ENCODE assay signal across 8 cellular contexts in the genomic region with DNA sequence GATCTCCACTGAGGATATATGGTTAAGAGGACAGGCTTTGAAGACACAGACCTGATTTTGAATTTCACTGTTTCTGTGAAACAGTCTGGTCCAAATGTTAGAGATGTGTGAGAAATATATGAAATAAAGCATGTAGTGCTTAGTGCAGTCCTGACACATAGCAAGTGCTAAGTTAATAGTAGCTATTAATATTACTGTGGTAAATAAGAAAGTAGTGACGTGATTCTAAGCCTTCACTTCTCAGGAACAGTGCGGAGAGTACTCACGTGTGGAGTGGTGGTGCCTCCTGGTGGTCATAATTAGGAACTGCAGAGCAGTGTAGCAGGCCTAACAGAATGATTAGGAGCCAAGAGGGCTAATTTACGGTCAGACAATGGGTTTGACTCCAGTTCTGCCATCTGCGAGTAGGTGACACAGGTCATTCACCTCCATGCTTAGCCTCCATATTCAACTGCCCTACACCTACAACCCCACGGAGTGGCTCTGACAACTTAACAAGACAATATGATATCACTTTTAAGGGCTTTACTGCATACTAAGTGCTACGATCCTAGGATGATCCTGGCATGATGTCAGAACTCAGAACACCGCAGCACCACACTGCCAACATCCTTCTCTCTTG.
DNase-seq lines count a peak whose midpoint lies in the region; ATAC-seq and TF ChIP-seq lines count a peak whose summit lies in the region.

No MANE protein-coding gene starts in this region.

- H3K36me3 Mint-ChIP-seq in activated T-cell treated with anti-CD3 and anti-CD28 coated beads, Interleukin-2, amount 50 U/mL, for 4 hours (ENCODE audit: insufficient read depth) = no peaks in the 10 kb centered on the region

- POLR2A ChIA-PET in PC-3 (lab: Charles Lee; ENCODE audit: unreplicated experiment) = interaction anchor here (0.5 kb wide), 1 partner anchor 522 kb away, joined by 4 read pairs; the partner anchor contains the start of gene SGK2

- no peaks in the 10 kb centered on the region for H3K9me2 ChIP-seq in PC-3 (replicated peaks; ENCODE audit: low read length)

- no peak overlapping the region for H3K23ac ChIP-seq in neuronal stem cell (ENCODE audit: low read depth, low read length, poor library complexity)

- H3K4me3 ChIP-seq in BE2C (ENCODE audit: low read depth, low read length) (no peak overlapping the region), PC-3 (ENCODE audit: low read length) (no peak overlapping the region), fibroblast of pulmonary artery (replicated peaks; ENCODE audit: low read depth, low read length) (no peak overlapping the region), neuronal stem cell (ENCODE audit: low read length in 2 of 2) (no peak overlapping the region)
- H3K4me3 ChIP-seq in Jurkat, Clone E6-1 (ENCODE audit: low read length) = no peak overlapping the region

- 0 out of 2 replicates have a peak overlapping the region, but pooled peaks have one; percentile 11 for H3K4me2 ChIP-seq in PC-3 (ENCODE audit: low read length)
- H3K4me2 ChIP-seq in neuronal stem cell (ENCODE audit: insufficient read depth, low read length, poor library complexity, severe bottlenecking) = no peak overlapping the region

- H3K27ac ChIP-seq in PC-3 (ENCODE audit: low read length) (no peak overlapping the region), neuronal stem cell (replicated peaks; ENCODE audit: low read length) (no peak overlapping the region)

- no peaks in the 10 kb centered on the region for H3K27me3 Mint-ChIP-seq in activated T-cell treated with anti-CD3 and anti-CD28 coated beads, Interleukin-2, amount 50 U/mL, for 4 hours (ENCODE audit: low read depth)

- no peak overlapping the region for H3K4ac ChIP-seq in neuronal stem cell (ENCODE audit: low read length)

- H2AFZ ChIP-seq in PC-3 (ENCODE audit: low read length) (no peak overlapping the region), neuronal stem cell (ENCODE audit: low read length) (no peak overlapping the region)

- WGBS in neuronal stem cell (ENCODE audit: extremely low coverage in 2 of 2, insufficient read length in 2 of 2, insufficient replicate concordance in 1 of 2), 2 donors = no CpG with 5 or more reads among the region's 8 CpGs

- BruUV-seq in PC-3 (replicated peaks; lab: Mats Ljungman, UMichigan) = no TSS peak

- no peak overlapping the region for H3K4me3 Mint-ChIP-seq in activated T-cell treated with anti-CD3 and anti-CD28 coated beads, Interleukin-2, amount 50 U/mL, for 4 hours

- no peak overlapping the region for H2BK120ac ChIP-seq in neuronal stem cell (ENCODE audit: low read depth, low read length)

- CTCF ChIA-PET in PC-3 (lab: Charles Lee) = interaction anchor here (0.6 to 2.0 kb wide), 10 partner anchors 10 to 543 kb away, joined by 3 to 20 read pairs (median 4); no protein-coding TSS in a partner anchor

- no peaks in the 10 kb centered on the region for H4K20me1 ChIP-seq in PC-3 (ENCODE audit: low read length)

- DNase-seq in BE2C (peak; percentile 74), PC-3 (peak; percentile 94), fibroblast of pulmonary artery (ENCODE audit: low read depth) (peak; percentile 87), neuronal stem cell (ENCODE audit: low spot score) (peak; percentile 77), superior temporal gyrus (ENCODE audit: extremely low spot score) (peak; percentile 95)
- DNase-seq in Jurkat, Clone E6-1 (ENCODE audit: low read depth, low spot score) = peak; percentile 67
- peak; percentile 76 for DNase-seq in activated T-cell treated with anti-CD3 and anti-CD28 coated beads, Interleukin-2, amount 50 U/mL, for 4 hours

- no peaks in the 10 kb centered on the region for H3F3A ChIP-seq in PC-3 (ENCODE audit: low read length, unreplicated experiment)

- H3K9me3 ChIP-seq in BE2C (no peaks in the 10 kb centered on the region), PC-3 (ENCODE audit: low read length) (no peaks in the 10 kb centered on the region), neuronal stem cell (replicated peaks in 1 of 2; ENCODE audit: control insufficient read depth in 2 of 2, insufficient read depth in 1 of 2, low read depth in 1 of 2, low read length in 2 of 2) (no peaks in the 10 kb centered on the region)

- H3K9me3 Mint-ChIP-seq in activated T-cell treated with anti-CD3 and anti-CD28 coated beads, Interleukin-2, amount 50 U/mL, for 4 hours = no peaks in the 10 kb centered on the region

- H3K4me1 Mint-ChIP-seq in activated T-cell treated with anti-CD3 and anti-CD28 coated beads, Interleukin-2, amount 50 U/mL, for 4 hours (ENCODE audit: low read depth) = peaks cover 10% of the 10 kb centered on the region

- intact Hi-C loops in PC-3 (cut with micrococcal nuclease) = loop anchor here (1.0 to 5.0 kb wide), 6 partner anchors 24 to 543 kb away; no protein-coding TSS in a partner anchor

- no peak overlapping the region for H2BK12ac ChIP-seq in neuronal stem cell (ENCODE audit: low read length)

- no peaks in the 10 kb centered on the region for H3K36me3 ChIP-seq in BE2C
- no peaks in the 10 kb centered on the region for H3K36me3 ChIP-seq in PC-3 (ENCODE audit: low read depth, low read length)
- no peaks in the 10 kb centered on the region for H3K36me3 ChIP-seq in neuronal stem cell (replicated peaks in 1 of 2; ENCODE audit: control insufficient read depth in 2 of 2, insufficient read depth in 2 of 2, low read length in 2 of 2)

- ATAC-seq in GM19351 (IDR thresholded peaks at IDR 0.05; ENCODE audit: unreplicated experiment) (peak; percentile 76), PC-3 (peak; percentile 66)
- ATAC-seq in activated T-cell treated with anti-CD3 and anti-CD28 coated beads, Interleukin-2, amount 50 U/mL, for 4 hours = peak; percentile 92 to 95

- H3K79me2 ChIP-seq in PC-3 (ENCODE audit: low read length) = no peaks in the 10 kb centered on the region

- H3K4me1 ChIP-seq in BE2C = peaks cover 11% of the 10 kb centered on the region
- H3K4me1 ChIP-seq in PC-3 (ENCODE audit: insufficient read depth, low read length) = peaks cover 28% of the 10 kb centered on the region
- no peaks in the 10 kb centered on the region for H3K4me1 ChIP-seq in neuronal stem cell (ENCODE audit: control insufficient read depth in 2 of 2, insufficient read depth in 1 of 2, low read depth in 1 of 2, low read length in 2 of 2)

- H2AK5ac ChIP-seq in neuronal stem cell (ENCODE audit: low read depth, low read length) = no peak overlapping the region

- H3K79me1 ChIP-seq in neuronal stem cell (ENCODE audit: low read depth, low read length) = no peaks in the 10 kb centered on the region

- no peaks in the 10 kb centered on the region for H3K27me3 ChIP-seq in BE2C
- H3K27me3 ChIP-seq in PC-3 (ENCODE audit: low read length) = no peaks in the 10 kb centered on the region
- peaks cover 0 to 5% (median 0%) of the 10 kb centered on the region in 3 experiments for H3K27me3 ChIP-seq in neuronal stem cell (ENCODE audit: control insufficient read depth in 3 of 3, insufficient read depth in 3 of 3, low read depth in 1 of 3, low read length in 3 of 3)

- H3K9ac ChIP-seq in PC-3 (ENCODE audit: low read length) (no peak overlapping the region), neuronal stem cell (ENCODE audit: low read depth, low read length, poor library complexity) (no peak overlapping the region)

- TF ChIP-seq CTCF in BE2C (IDR thresholded peaks at IDR 0.05; ENCODE audit: low read depth, low read length) = peak; percentile 99
- peak; percentile 99 for TF ChIP-seq CTCF in PC-3 (conservative IDR thresholded peaks at IDR 0.05; ENCODE audit: low read depth, low read length)
- peak; percentile 99 for TF ChIP-seq CTCF in fibroblast of pulmonary artery (IDR thresholded peaks at IDR 0.05; ENCODE audit: low read length, missing control alignments)

- no peak overlapping the region for H4K91ac ChIP-seq in neuronal stem cell (ENCODE audit: low read depth, low read length, poor library complexity)

- no peak overlapping the region for H3K14ac ChIP-seq in neuronal stem cell (ENCODE audit: low read length)

- no peak overlapping the region for H2BK15ac ChIP-seq in neuronal stem cell (ENCODE audit: low read length)

- H4K8ac ChIP-seq in neuronal stem cell (ENCODE audit: low read depth, low read length) = no peak overlapping the region

- H2BK5ac ChIP-seq in neuronal stem cell (ENCODE audit: low read length) = no peak overlapping the region

- no peak overlapping the region for H3K18ac ChIP-seq in neuronal stem cell (ENCODE audit: low read length)
